23 cellular contexts compared by ENCODE assay signal in genomic region chr16:4860727-4861342, GRCh38.
DNase-seq lines count a peak whose midpoint lies in the region; ATAC-seq and TF ChIP-seq lines count a peak whose summit lies in the region.
"Had no signal": no experiment of that assay in that cellular context is flagged by ENCODE, and none has a peak within 500 bp of the region (broad histone marks: within the 10 kb centered on the region; RNA-seq: fewer than 3 reads in every experiment).

No MANE protein-coding gene starts in this region.

- no peaks in the 10 kb centered on the region for H3K27me3 Mint-ChIP-seq in central memory CD8-positive, alpha-beta T cell
- H3K27me3 Mint-ChIP-seq: IgD-negative memory B cell had no signal

- no peak for ATAC-seq in central memory CD8-positive, alpha-beta T cell (replicated peaks; ENCODE audit: extremely low read depth, poor library complexity, severe bottlenecking)
- ATAC-seq: Right ventricle myocardium inferior had no signal

- peaks cover 17% of the 10 kb centered on the region for H3K4me1 Mint-ChIP-seq in central memory CD8-positive, alpha-beta T cell

- no peaks in the 10 kb centered on the region for H3K9me3 Mint-ChIP-seq in central memory CD8-positive, alpha-beta T cell
- H3K9me3 Mint-ChIP-seq: IgD-negative memory B cell had no signal

- peaks cover 70% of the 10 kb centered on the region for H3K36me3 ChIP-seq in neutrophil

- no peaks in the 10 kb centered on the region for H3K9me3 ChIP-seq in neutrophil
- H3K9me3 ChIP-seq: BE2C, SJSA1 had no signal

- H3K4me3 Mint-ChIP-seq in central memory CD8-positive, alpha-beta T cell: no peak overlapping the region
- H3K4me3 Mint-ChIP-seq: IgD-negative memory B cell had no signal

- no peak overlapping the region for H3K4me3 ChIP-seq in neutrophil (ENCODE audit: low read depth in 1 of 2, low read length in 1 of 2)
- H3K4me3 ChIP-seq: PC-9, SJSA1 had no signal

- DNase-seq in activated effector memory CD4-positive, alpha-beta T cell treated with anti-CD3 and anti-CD28 coated beads, Interleukin-2, amount 50 U/mL, for 16 hours: peak; percentile 44
- DNase-seq in activated effector memory CD4-positive, alpha-beta T cell treated with Interleukin-2 at 50 U/mL for 16 hours: no peak
- DNase-seq in AG20443 (ENCODE audit: low spot score): peak; percentile 2
- DNase-seq in central memory CD8-positive, alpha-beta T cell (ENCODE audit: low spot score in 2 of 2): no peak
- no peak for DNase-seq in inferior parietal cortex (ENCODE audit: extremely low spot score)
- DNase-seq in NCI-H1048 (lab: John Stamatoyannopoulos, UW): no peak
- no peak for DNase-seq in activated T-cell treated with anti-CD3 and anti-CD28 coated beads, Interleukin-2, amount 50 U/mL, for 48 hours
- DNase-seq: BE2C, Calu3, DND-41, NCI-H1092, NCI-H1417 treated with DMSO at 0.1 percent for 48 hours, NCI-H187, NCI-H446, NCI-H524 treated with DMSO at 0.1 percent for 48 hours, NCI-H774, PC-9 had no signal

- peaks cover 54% of the 10 kb centered on the region for H3K36me3 Mint-ChIP-seq in central memory CD8-positive, alpha-beta T cell (ENCODE audit: insufficient read depth)

- no peaks in the 10 kb centered on the region for H3K27me3 ChIP-seq in neutrophil
- H3K27me3 ChIP-seq: BE2C, SJSA1 had no signal

- peaks cover 57 to 59% of the 10 kb centered on the region in 2 experiments for H3K4me1 ChIP-seq in neutrophil (ENCODE audit: control insufficient read depth in 1 of 2, insufficient read depth in 1 of 2, low read depth in 1 of 2, low read length in 1 of 2)
- H3K4me1 ChIP-seq: BE2C, SJSA1 had no signal

- peak overlapping the region; percentile 13 for H3K27ac Mint-ChIP-seq in central memory CD8-positive, alpha-beta T cell (ENCODE audit: low read depth)

- no peak for TF ChIP-seq CTCF in neutrophil (IDR thresholded peaks at IDR 0.05)

- H3K27ac ChIP-seq in neutrophil: peak overlapping the region; percentile 95
- H3K27ac ChIP-seq: 22Rv1, KMS-11, PC-9, SJSA1 had no signal

Comparison
In these comparisons a context has a peak if more than half of its experiments do, and no peak if none do; other contexts are left out.
1. DNase-seq: peak in activated effector memory CD4-positive, alpha-beta T cell treated with anti-CD3 and anti-CD28 coated beads, Interleukin-2, amount 50 U/mL, for 16 hours (single experiment) and AG20443 (single experiment); none in activated effector memory CD4-positive, alpha-beta T cell treated with Interleukin-2 at 50 U/mL for 16 hours (single experiment), central memory CD8-positive, alpha-beta T cell (0 of 2), inferior parietal cortex (single experiment), NCI-H1048 (single experiment) and activated T-cell treated with anti-CD3 and anti-CD28 coated beads, Interleukin-2, amount 50 U/mL, for 48 hours (0 of 2).